ENCODE assay signal across 10 cellular contexts in genomic region chr1:4172659-4173599, GRCh38.
A peak's percentile ranks its signal among the peaks of the same experiment; 100 is the strongest.
DNase-seq lines count a peak whose midpoint lies in the region; ATAC-seq and TF ChIP-seq lines count a peak whose summit lies in the region.
"Had no signal": no experiment of that assay in that cellular context is flagged by ENCODE, and none has a peak within 500 bp of the region (broad histone marks: within the 10 kb centered on the region; RNA-seq: fewer than 3 reads in every experiment).

No MANE protein-coding gene starts in this region.

- no peaks in the 10 kb centered on the region for H3K4me1 Mint-ChIP-seq in activated T-helper 1 cell treated with anti-CD3 and anti-CD28 coated beads, Interleukin-12 subunit alpha, Interleukin-12 subunit beta, Interleukin-2, Interleukin-4 antibody, amounts not matched to agents 30 ng/mL and 10 ng/mL and 1 ng/mL, durations not matched to agents 14 hours and 24 hours and 36 hours (ENCODE audit: low read depth)
- no peaks in the 10 kb centered on the region for H3K4me1 Mint-ChIP-seq in endothelial cell (ENCODE audit: unreplicated experiment)

- no peak overlapping the region for H3K27ac Mint-ChIP-seq in activated T-helper 1 cell treated with anti-CD3 and anti-CD28 coated beads, Interleukin-12 subunit alpha, Interleukin-12 subunit beta, Interleukin-2, Interleukin-4 antibody, amounts not matched to agents 30 ng/mL and 10 ng/mL and 1 ng/mL, durations not matched to agents 14 hours and 24 hours and 36 hours
- no peak overlapping the region for H3K27ac Mint-ChIP-seq in endothelial cell (ENCODE audit: unreplicated experiment)
- H3K27ac Mint-ChIP-seq: CD8-positive, alpha-beta T cell had no signal

- TF ChIP-seq EP300 in sigmoid colon (IDR thresholded peaks at IDR 0.05): no peak

- no peak for TF ChIP-seq POLR2A in sigmoid colon (IDR thresholded peaks at IDR 0.05)

- DNase-seq in activated CD8-positive, alpha-beta memory T cell treated with anti-CD3 and anti-CD28 coated beads for 24 hours: peak; percentile 51
- no peak for DNase-seq in activated CD8-positive, alpha-beta memory T cell treated with anti-CD3 and anti-CD28 coated beads, Interleukin-2, amount 50 U/mL, for 4 hours
- DNase-seq in Jurkat, Clone E6-1 (ENCODE audit: low read depth, low spot score): peak; percentile 10
- peak; percentile 7 for DNase-seq in activated T-helper 1 cell treated with anti-CD3 and anti-CD28 coated beads, Interleukin-12 subunit alpha, Interleukin-12 subunit beta, Interleukin-2, Interleukin-4 antibody, amounts not matched to agents 30 ng/mL and 10 ng/mL and 1 ng/mL, durations not matched to agents 14 hours and 24 hours and 36 hours (ENCODE audit: low spot score)
- DNase-seq in sigmoid colon (peak; percentile 36), endothelial cell (ENCODE audit: low spot score) (no peak)
- DNase-seq: NCI-H2081 treated with DMSO at 0.1 percent for 48 hours had no signal

- no peaks in the 10 kb centered on the region for H3K9me3 ChIP-seq in sigmoid colon

- no peaks in the 10 kb centered on the region for H3K36me3 Mint-ChIP-seq in activated T-helper 1 cell treated with anti-CD3 and anti-CD28 coated beads, Interleukin-12 subunit alpha, Interleukin-12 subunit beta, Interleukin-2, Interleukin-4 antibody, amounts not matched to agents 30 ng/mL and 10 ng/mL and 1 ng/mL, durations not matched to agents 14 hours and 24 hours and 36 hours (ENCODE audit: low read depth)
- H3K36me3 Mint-ChIP-seq in endothelial cell (ENCODE audit: low read depth, unreplicated experiment): peaks cover 7% of the 10 kb centered on the region
- H3K36me3 Mint-ChIP-seq: CD8-positive, alpha-beta T cell had no signal

- no peaks in the 10 kb centered on the region for H3K4me1 ChIP-seq in sigmoid colon

- no peaks in the 10 kb centered on the region for H3K36me3 ChIP-seq in sigmoid colon

- H3K27me3 Mint-ChIP-seq in activated T-helper 1 cell treated with anti-CD3 and anti-CD28 coated beads, Interleukin-12 subunit alpha, Interleukin-12 subunit beta, Interleukin-2, Interleukin-4 antibody, amounts not matched to agents 30 ng/mL and 10 ng/mL and 1 ng/mL, durations not matched to agents 14 hours and 24 hours and 36 hours (ENCODE audit: insufficient read depth): peaks cover 2% of the 10 kb centered on the region
- peaks cover 13% of the 10 kb centered on the region for H3K27me3 Mint-ChIP-seq in endothelial cell (ENCODE audit: unreplicated experiment)

- no peak overlapping the region for H3K4me3 Mint-ChIP-seq in activated T-helper 1 cell treated with anti-CD3 and anti-CD28 coated beads, Interleukin-12 subunit alpha, Interleukin-12 subunit beta, Interleukin-2, Interleukin-4 antibody, amounts not matched to agents 30 ng/mL and 10 ng/mL and 1 ng/mL, durations not matched to agents 14 hours and 24 hours and 36 hours
- H3K4me3 Mint-ChIP-seq in endothelial cell (ENCODE audit: unreplicated experiment): no peak overlapping the region
- H3K4me3 Mint-ChIP-seq: CD8-positive, alpha-beta T cell had no signal

- no peak overlapping the region for H3K4me3 ChIP-seq in Jurkat, Clone E6-1 (ENCODE audit: low read length)
- H3K4me3 ChIP-seq in sigmoid colon: no peak overlapping the region

- peaks cover 0 to 14% (median 0%) of the 10 kb centered on the region in 3 donors for H3K27me3 ChIP-seq in sigmoid colon

- H3K9me3 Mint-ChIP-seq in activated T-helper 1 cell treated with anti-CD3 and anti-CD28 coated beads, Interleukin-12 subunit alpha, Interleukin-12 subunit beta, Interleukin-2, Interleukin-4 antibody, amounts not matched to agents 30 ng/mL and 10 ng/mL and 1 ng/mL, durations not matched to agents 14 hours and 24 hours and 36 hours: no peaks in the 10 kb centered on the region
- peaks cover 35% of the 10 kb centered on the region for H3K9me3 Mint-ChIP-seq in endothelial cell (ENCODE audit: unreplicated experiment)
- H3K9me3 Mint-ChIP-seq: CD8-positive, alpha-beta T cell had no signal

- ATAC-seq in HG03175 (IDR thresholded peaks at IDR 0.05; ENCODE audit: unreplicated experiment) (no peak), HG03045 (IDR thresholded peaks at IDR 0.05; ENCODE audit: unreplicated experiment) (no peak)
- ATAC-seq: CD8-positive, alpha-beta T cell had no signal

- H3K27ac ChIP-seq in sigmoid colon: no peak overlapping the region

- TF ChIP-seq CTCF in sigmoid colon (IDR thresholded peaks at IDR 0.05): no peak
- no peak for TF ChIP-seq CTCF in endothelial cell (IDR thresholded peaks at IDR 0.05; ENCODE audit: unreplicated experiment)

- WGBS in sigmoid colon, 2 donors: 42 to 50% methylated on average over 16 of the region's 16 CpGs

- intact Hi-C loops in activated T-helper 1 cell treated with anti-CD3 and anti-CD28 coated beads, Interleukin-12 subunit alpha, Interleukin-12 subunit beta, Interleukin-2, Interleukin-4 antibody, amounts not matched to agents 30 ng/mL and 10 ng/mL and 1 ng/mL, durations not matched to agents 14 hours and 24 hours and 36 hours (cut with micrococcal nuclease): no loop called here
- intact Hi-C loops in sigmoid colon (cut with DNase I): no loop called here

Comparison
In these comparisons a context has a peak if more than half of its experiments do, and no peak if none do; other contexts are left out.
1. DNase-seq: peak in activated CD8-positive, alpha-beta memory T cell treated with anti-CD3 and anti-CD28 coated beads for 24 hours (single experiment), Jurkat, Clone E6-1 (single experiment), activated T-helper 1 cell treated with anti-CD3 and anti-CD28 coated beads, Interleukin-12 subunit alpha, Interleukin-12 subunit beta, Interleukin-2, Interleukin-4 antibody, amounts not matched to agents 30 ng/mL and 10 ng/mL and 1 ng/mL, durations not matched to agents 14 hours and 24 hours and 36 hours (single experiment) and sigmoid colon (single experiment); none in activated CD8-positive, alpha-beta memory T cell treated with anti-CD3 and anti-CD28 coated beads, Interleukin-2, amount 50 U/mL, for 4 hours (single experiment) and endothelial cell (single experiment).